9 cellular contexts compared by ENCODE assay signal in genomic region chr1:21638531-21639341, GRCh38. TPM values are rescaled to one million over a fixed set of nuclear protein-coding genes. Genes with fewer than 3 reads are reported as not detected.
DNase-seq lines count a peak whose midpoint lies in the region; ATAC-seq and TF ChIP-seq lines count a peak whose summit lies in the region.
"Had no signal": no experiment of that assay in that cellular context is flagged by ENCODE, and none has a peak within 500 bp of the region (broad histone marks: within the 10 kb centered on the region; RNA-seq: fewer than 3 reads in every experiment).

No MANE protein-coding gene starts in this region.

- no peaks in the 10 kb centered on the region for H3K9me3 ChIP-seq in SJCRH30 (replicated peaks)
- no peaks in the 10 kb centered on the region for H3K9me3 ChIP-seq in heart right ventricle
- H3K9me3 ChIP-seq in thyroid gland = no peaks in the 10 kb centered on the region

- WGBS in heart right ventricle, 2 donors = 25 to 45% methylated on average over 10 of the region's 10 CpGs
- WGBS in thyroid gland, 2 donors = 6 to 19% methylated on average over 6 to 10 of the region's 10 CpGs

- no peak for DNase-seq in activated T-cell treated with anti-CD3 and anti-CD28 coated beads, Interleukin-2, amount 50 U/mL, for 24 hours
- DNase-seq in activated T-cell treated with anti-CD3 and anti-CD28 coated beads, Interleukin-2, amount 50 U/mL, for 1 hour = no peak
- DNase-seq in SJCRH30 (peak; percentile 79 to 84), heart right ventricle (no peak), thyroid gland (peak; percentile 98 to 99), GOT3 (lab: John Stamatoyannopoulos, UW) (no peak)

- H3K27me3 ChIP-seq in SJCRH30 (no peaks in the 10 kb centered on the region), heart right ventricle (peaks cover 0 to 34% (median 8%) of the 10 kb centered on the region in 7 donors), thyroid gland (no peaks in the 10 kb centered on the region)

- TF ChIP-seq CTCF in heart right ventricle (IDR thresholded peaks at IDR 0.05) (no peak), thyroid gland (IDR thresholded peaks at IDR 0.05) (no peak)

- H3K27ac ChIP-seq in SJCRH30 = peak overlapping the region; percentile 20
- peak overlapping the region in 7 of 10 donors; percentile 2 to 79 (median 31) for H3K27ac ChIP-seq in heart right ventricle
- peak overlapping the region; percentile 94 to 99 (median 96) for H3K27ac ChIP-seq in thyroid gland

- peak in 1 of 2 donors; percentile 74 for TF ChIP-seq POLR2A in thyroid gland (IDR thresholded peaks at IDR 0.05)

- intact Hi-C loops in heart right ventricle (cut with DNase I) (no loop called here), thyroid gland (cut with DNase I) (no loop called here)

- H3K4me1 Mint-ChIP-seq in activated T-cell treated with anti-CD3 and anti-CD28 coated beads, Interleukin-2, amount 50 U/mL, for 24 hours (ENCODE audit: low read depth) = peaks cover 7% of the 10 kb centered on the region

- H3K4me3 Mint-ChIP-seq in activated T-cell treated with anti-CD3 and anti-CD28 coated beads, Interleukin-2, amount 50 U/mL, for 24 hours = no peak overlapping the region

- peak in 7 of 8 donors; percentile 34 to 88 (median 65) for ATAC-seq in heart right ventricle
- no peak for ATAC-seq in HG02840 (IDR thresholded peaks at IDR 0.05; ENCODE audit: low FRiP score, unreplicated experiment)
- ATAC-seq in GM19395 (IDR thresholded peaks at IDR 0.05; ENCODE audit: unreplicated experiment) = no peak

- peaks cover 20% of the 10 kb centered on the region for H3K27me3 Mint-ChIP-seq in activated T-cell treated with anti-CD3 and anti-CD28 coated beads, Interleukin-2, amount 50 U/mL, for 24 hours

- H3K9me3 Mint-ChIP-seq in activated T-cell treated with anti-CD3 and anti-CD28 coated beads, Interleukin-2, amount 50 U/mL, for 24 hours = no peaks in the 10 kb centered on the region

- H3K4me1 ChIP-seq in SJCRH30 (peaks cover 19% of the 10 kb centered on the region), heart right ventricle (peaks cover 0 to 20% (median 4%) of the 10 kb centered on the region in 9 donors), thyroid gland (peaks cover 76 to 84% of the 10 kb centered on the region in 2 donors)

- H3K4me3 ChIP-seq in SJCRH30 (no peak overlapping the region), heart right ventricle (no peak overlapping the region), thyroid gland (replicated peaks in 1 of 3) (no peak overlapping the region)
- H3K4me3 ChIP-seq: skin epidermis had no signal

- no peaks in the 10 kb centered on the region for H3K36me3 ChIP-seq in SJCRH30
- H3K36me3 ChIP-seq in heart right ventricle = no peaks in the 10 kb centered on the region
- no peaks in the 10 kb centered on the region for H3K36me3 ChIP-seq in thyroid gland

- H3K27ac Mint-ChIP-seq in activated T-cell treated with anti-CD3 and anti-CD28 coated beads, Interleukin-2, amount 50 U/mL, for 24 hours = peak overlapping the region; percentile 29

- no peaks in the 10 kb centered on the region for H3K36me3 Mint-ChIP-seq in activated T-cell treated with anti-CD3 and anti-CD28 coated beads, Interleukin-2, amount 50 U/mL, for 24 hours (ENCODE audit: low read depth)

RNA-seq across cellular contexts. Expression of gene RAP1GAP, which starts 30.4 kb away (rescaled TPM):
- 5.2 and 8.4 TPM in 2 replicates for total RNA-seq in SJCRH30 (2014; rRNA removed; shearing (Covaris generic))
- total RNA-seq in heart right ventricle (1 to 10 TPM; 2.3 to 5.6 (median 4.0) TPM), thyroid gland (100 to 1,000 TPM; 256 to 588 (median 506) TPM)
- 1 to 10 TPM in 1 of 2 donors, under 1 TPM in 1; 0.42 to 5.9 TPM for polyA plus RNA-seq in heart right ventricle

Comparison
In these comparisons a context has a peak if more than half of its experiments do, and no peak if none do; other contexts are left out.
1. DNase-seq: peak in SJCRH30 (2 of 2) and thyroid gland (2 of 2); none in activated T-cell treated with anti-CD3 and anti-CD28 coated beads, Interleukin-2, amount 50 U/mL, for 24 hours (single experiment), activated T-cell treated with anti-CD3 and anti-CD28 coated beads, Interleukin-2, amount 50 U/mL, for 1 hour (single experiment), heart right ventricle (0 of 2) and GOT3 (single experiment).
2. H3K27ac ChIP-seq: peak in every context shown above with its lines; median percentile 96 in thyroid gland; 31 in heart right ventricle; 20 in SJCRH30.
3. ATAC-seq: peak in heart right ventricle (7 of 8); none in HG02840 (single experiment) and GM19395 (single experiment).
4. RNA of gene RAP1GAP, which starts 30.4 kb away (total RNA-seq): 256 to 588 TPM in thyroid gland; 5.2 to 8.4 TPM in SJCRH30 and 2.3 to 5.6 TPM in heart right ventricle; every median in the first group is over 10 times any median in the second.